In the genomic region with DNA sequence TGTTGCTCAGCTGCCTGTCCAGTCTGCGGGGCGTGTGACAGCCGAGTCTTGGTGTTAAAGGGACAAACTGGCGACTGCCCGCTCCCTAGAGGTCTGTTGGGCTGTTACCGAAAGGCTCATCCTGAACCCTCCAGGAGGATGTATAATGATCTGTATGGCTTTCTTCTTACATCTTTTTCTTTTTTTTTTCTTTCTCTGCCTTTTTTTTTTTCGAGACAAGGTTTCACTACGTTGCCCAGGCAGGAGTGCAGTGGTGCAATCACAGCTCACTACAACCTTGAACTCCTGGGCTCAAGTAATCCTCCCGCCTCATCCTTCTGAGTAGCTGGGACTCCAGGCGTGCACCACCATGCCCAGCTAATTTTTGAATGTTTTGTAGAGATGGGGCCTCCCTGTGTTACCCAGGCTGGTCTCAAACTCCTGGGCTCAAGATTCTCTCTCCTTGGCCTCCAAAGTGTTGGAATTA, we compare ENCODE assay signal across 8 cellular contexts. TPM values are rescaled to one million over a fixed set of nuclear protein-coding genes. Genes with fewer than 3 reads are reported as not detected.
DNase-seq lines count a peak whose midpoint lies in the region; ATAC-seq and TF ChIP-seq lines count a peak whose summit lies in the region.

No MANE protein-coding gene starts in this region.

- ATAC-seq in GM19351 (IDR thresholded peaks at IDR 0.05; ENCODE audit: unreplicated experiment) (peak; percentile 35), HG03442 (IDR thresholded peaks at IDR 0.05; ENCODE audit: unreplicated experiment) (no peak)
- no peak for ATAC-seq in naive thymus-derived CD8-positive, alpha-beta T cell

- peaks cover 2% of the 10 kb centered on the region for H3K4me1 ChIP-seq in A673 (ENCODE audit: insufficient read depth, low read length, poor library complexity, severe bottlenecking)

- H3K36me3 ChIP-seq in A673 (ENCODE audit: insufficient read depth, low read length, poor library complexity, severe bottlenecking), result peaks cover 62% of the 10 kb centered on the region

- peak overlapping the region; percentile 88 for H3K27ac ChIP-seq in A673 (ENCODE audit: low read depth, low read length, poor library complexity, severe bottlenecking)
- peak overlapping the region in 55 of 59 donors; percentile 16 to 92 (median 81) for H3K27ac ChIP-seq in dorsolateral prefrontal cortex

- no peak for TF ChIP-seq CTCF in A673 (conservative IDR thresholded peaks at IDR 0.05; ENCODE audit: low read depth, low read length)
- TF ChIP-seq CTCF in NB4 (IDR thresholded peaks at IDR 0.05; ENCODE audit: low read depth, low read length), result no peak
- TF ChIP-seq CTCF in dorsolateral prefrontal cortex (IDR thresholded peaks at IDR 0.05 in 54 of 56, conservative IDR thresholded peaks at IDR 0.05 in 2 of 56; ENCODE audit: low read depth in 1 of 56, partially characterized antibody in 56 of 56), result no peak

- no peaks in the 10 kb centered on the region for H3K27me3 ChIP-seq in A673 (replicated peaks; ENCODE audit: insufficient read depth, low read depth, low read length, poor library complexity)
- no peaks in the 10 kb centered on the region for H3K27me3 ChIP-seq in dorsolateral prefrontal cortex

- CTCF ChIA-PET in A673 (lab: Charles Lee), result no interaction called here

- TF ChIP-seq POLR2A in NB4 (IDR thresholded peaks at IDR 0.05; ENCODE audit: extremely low read depth, insufficient read length), result no peak

- H3K27me3 Mint-ChIP-seq in naive thymus-derived CD8-positive, alpha-beta T cell, result no peaks in the 10 kb centered on the region

- H3K4me3 ChIP-seq in A673 (ENCODE audit: low read depth, low read length, poor library complexity, severe bottlenecking), result peak overlapping the region; percentile 86
- peak overlapping the region; percentile 89 for H3K4me3 ChIP-seq in NB4 (ENCODE audit: low read depth, low read length)
- peak overlapping the region; percentile 66 to 98 (median 91) for H3K4me3 ChIP-seq in dorsolateral prefrontal cortex

- H3K9me3 Mint-ChIP-seq in naive thymus-derived CD8-positive, alpha-beta T cell, result no peaks in the 10 kb centered on the region

- H3K27ac Mint-ChIP-seq in naive thymus-derived CD8-positive, alpha-beta T cell, result peak overlapping the region; percentile 83 to 96 (median 92)

- BruUV-seq in A673 (replicated peaks; lab: Mats Ljungman, UMichigan), result no TSS peak

- intact Hi-C loops in A673 (cut with micrococcal nuclease; ENCODE audit: unreplicated experiment), result no loop called here
- intact Hi-C loops in dorsolateral prefrontal cortex (cut with DNase I), result no loop called here

- DNase-seq in A673 (ENCODE audit: low spot score) (no peak), NB4 (ENCODE audit: low read depth) (no peak), dorsolateral prefrontal cortex (no peak), NCI-H1105 treated with DMSO at 0.1 percent for 48 hours (lab: John Stamatoyannopoulos, UW) (no peak), NCI-H2029 treated with DMSO at 0.1 percent for 48 hours (lab: John Stamatoyannopoulos, UW) (no peak)
- no peak for DNase-seq in naive thymus-derived CD8-positive, alpha-beta T cell

- H3K36me3 Mint-ChIP-seq in naive thymus-derived CD8-positive, alpha-beta T cell, result peaks cover 0 to 67% (median 18%) of the 10 kb centered on the region in 3 donors

- peaks cover 5 to 48% (median 21%) of the 10 kb centered on the region in 4 donors for H3K4me1 Mint-ChIP-seq in naive thymus-derived CD8-positive, alpha-beta T cell

- H3K9me3 ChIP-seq in A673 (ENCODE audit: low read depth, low read length, poor library complexity, severe bottlenecking), result no peaks in the 10 kb centered on the region

- peak overlapping the region; percentile 82 to 95 (median 94) for H3K4me3 Mint-ChIP-seq in naive thymus-derived CD8-positive, alpha-beta T cell

- POLR2A ChIA-PET in A673 (lab: Charles Lee; ENCODE audit: low non-redundant PET), result no interaction called here
- POLR2A ChIA-PET in naive thymus-derived CD8-positive, alpha-beta T cell (lab: Charles Lee), result interaction anchor here (0.6 to 3.6 kb wide), 11 partner anchors 10 to 667 kb away, joined by 3 to 50 read pairs (median 3); a partner anchor contains a TSS

RNA-seq across cellular contexts. Expression of a gene that starts 0.9 kb away (rescaled TPM):
- total RNA-seq in A673 (2021) (39.7 and 43.4 TPM in 2 replicates), dorsolateral prefrontal cortex (10 to 100 TPM; 24.0 to 46.8 (median 35.2) TPM)
- 10 to 100 TPM; 57.4 to 61.8 TPM for total RNA-seq in naive thymus-derived CD8-positive, alpha-beta T cell
- polyA plus RNA-seq in naive thymus-derived CD8-positive, alpha-beta T cell, result 10 to 100 TPM; 29.4 to 43.3 (median 30.2) TPM

RNA-seq across cellular contexts. Expression of a gene that starts 13.4 kb away (rescaled TPM):
- total RNA-seq in A673 (2021) (72.4 and 79.2 TPM in 2 replicates), dorsolateral prefrontal cortex (10 to 100 TPM; 30.5 to 60.4 (median 41.9) TPM)
- total RNA-seq in naive thymus-derived CD8-positive, alpha-beta T cell, result 10 to 100 TPM; 39.7 to 48.3 TPM
- polyA plus RNA-seq in naive thymus-derived CD8-positive, alpha-beta T cell, result 10 to 100 TPM; 77.2 to 81.0 (median 78.9) TPM

RNA-seq across cellular contexts. Expression of a gene that starts 24.7 kb away (rescaled TPM):
- total RNA-seq in A673 (2021) (3.4 and 6.4 TPM in 2 replicates), dorsolateral prefrontal cortex (10 to 100 TPM; 19.7 to 52.7 (median 27.1) TPM)
- 1 to 10 TPM; 9.4 to 9.5 TPM for total RNA-seq in naive thymus-derived CD8-positive, alpha-beta T cell
- polyA plus RNA-seq in naive thymus-derived CD8-positive, alpha-beta T cell, result 1 to 10 TPM; 3.1 to 8.2 (median 3.8) TPM

RNA-seq across cellular contexts. Expression of a gene that starts 39.4 kb away (rescaled TPM):
- total RNA-seq in A673 (2021) (0.13 TPM in 1 of 2 replicates, not detected in the other), dorsolateral prefrontal cortex (1 to 10 TPM in 114 of 120 experiments, under 1 TPM in 6; 0.78 to 6.0 (median 2.1) TPM)
- 1 to 10 TPM; 2.6 TPM for total RNA-seq in naive thymus-derived CD8-positive, alpha-beta T cell
- under 1 TPM in 2 of 3 donors, not detected in 1; 0.05 to 0.09 TPM for polyA plus RNA-seq in naive thymus-derived CD8-positive, alpha-beta T cell

RNA-seq across cellular contexts. Expression of a gene that starts 46.4 kb away (rescaled TPM):
- total RNA-seq in A673 (2021) (29.1 and 32.1 TPM in 2 replicates), dorsolateral prefrontal cortex (10 to 100 TPM; 25.1 to 74.8 (median 37.0) TPM)
- total RNA-seq in naive thymus-derived CD8-positive, alpha-beta T cell, result 10 to 100 TPM; 65.5 to 77.9 TPM
- 1 to 10 TPM in 2 of 3 donors, under 1 TPM in 1; 0.96 to 5.7 (median 1.8) TPM for polyA plus RNA-seq in naive thymus-derived CD8-positive, alpha-beta T cell
